In the genomic region with DNA sequence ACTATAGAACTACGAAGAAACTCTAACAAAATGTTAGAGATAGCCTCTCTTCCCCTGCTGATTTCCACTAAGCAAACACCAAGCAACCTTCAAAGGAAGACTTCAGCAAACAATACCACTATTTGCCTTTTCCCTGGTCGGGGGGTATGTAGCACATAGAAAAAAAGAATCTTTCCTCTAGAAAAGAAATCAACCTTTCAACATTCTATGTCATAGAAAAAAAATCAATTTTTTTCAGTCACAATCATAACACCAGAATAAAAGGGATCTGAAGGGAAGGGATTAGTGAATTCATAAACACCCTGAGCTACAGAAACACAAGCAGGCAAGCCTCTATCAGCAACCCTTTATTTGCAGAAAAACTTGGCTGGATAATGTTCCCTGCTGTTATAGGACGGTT, we compare ENCODE assay signal across 1 cellular context.
TF ChIP-seq lines count a peak whose summit lies in the region.

No MANE protein-coding gene starts in this region.

TF ChIP-seq in HepG2, 621 proteins besides CTCF, POLR2A, EP300 and RAD21 (continued from another document and continues in another):
- TF ChIP-seq FOXP4 (CRISPR knock-in tag; IDR thresholded peaks at IDR 0.05) (peak; percentile 81), ELF3 (CRISPR knock-in tag; IDR thresholded peaks at IDR 0.05) (peak; percentile 66), RERE (CRISPR knock-in tag; IDR thresholded peaks at IDR 0.05; ENCODE audit: low read depth) (peak; percentile 68; the same call in 1 of the 2 replicates), ZNF12 (CRISPR knock-in tag; IDR thresholded peaks at IDR 0.05) (no peak), DMAP1 (CRISPR knock-in tag; IDR thresholded peaks at IDR 0.05) (peak; percentile 36; the same call in 1 of the 2 replicates), HDAC1 (CRISPR knock-in tag; IDR thresholded peaks at IDR 0.05) (peak; percentile 84), ETV5 (CRISPR knock-in tag; IDR thresholded peaks at IDR 0.05; ENCODE audit: borderline replicate concordance) (peak; percentile 47; the same call in 1 of the 2 replicates), KDM6A (CRISPR knock-in tag; IDR thresholded peaks at IDR 0.05; ENCODE audit: low read depth) (peak; percentile 72), HNF4A (CRISPR knock-in tag; IDR thresholded peaks at IDR 0.05) (peak; percentile 77), ZNF816 (CRISPR knock-in tag; IDR thresholded peaks at IDR 0.05; ENCODE audit: borderline replicate concordance) (peak; percentile 69; the same call in 1 of the 2 replicates), TCF7L2 (IDR thresholded peaks at IDR 0.05; ENCODE audit: low read depth, low read length) (peak; percentile 67; the same call in 1 of the 2 replicates), ZNF792 (CRISPR knock-in tag; IDR thresholded peaks at IDR 0.05) (peak; percentile 77; the same call in 1 of the 2 replicates), YEATS4 (CRISPR knock-in tag; IDR thresholded peaks at IDR 0.05; ENCODE audit: borderline replicate concordance) (no peak; the same call in 1 of the 2 replicates), SOX6 (IDR thresholded peaks at IDR 0.05) (no peak), SOX6 (CRISPR knock-in tag; IDR thresholded peaks at IDR 0.05) (peak; percentile 94), FOXJ3 (CRISPR knock-in tag; IDR thresholded peaks at IDR 0.05; ENCODE audit: borderline replicate concordance) (peak; percentile 79; the same call in 1 of the 2 replicates), BATF2 (CRISPR knock-in tag; IDR thresholded peaks at IDR 0.05) (no peak), DPF2 (CRISPR knock-in tag; IDR thresholded peaks at IDR 0.05; ENCODE audit: borderline replicate concordance, low read depth) (peak; percentile 59; the same call in 1 of the 2 replicates), HNF1A (IDR thresholded peaks at IDR 0.05; ENCODE audit: low read depth) (peak; percentile 41; the same call in 1 of the 2 replicates), HNF1A (CRISPR knock-in tag; IDR thresholded peaks at IDR 0.05; ENCODE audit: borderline replicate concordance) (peak; percentile 30; the same call in 1 of the 2 replicates), SKI (IDR thresholded peaks at IDR 0.05; ENCODE audit: partially characterized antibody) (peak; percentile 51), SIX4 (CRISPR knock-in tag; IDR thresholded peaks at IDR 0.05) (peak; percentile 55; the same call in 1 of the 2 replicates), TBX2 (CRISPR knock-in tag; IDR thresholded peaks at IDR 0.05; ENCODE audit: borderline replicate concordance) (peak; percentile 61), ATF1 (CRISPR knock-in tag; IDR thresholded peaks at IDR 0.05) (peak; percentile 64), NKX3-1 (CRISPR knock-in tag; IDR thresholded peaks at IDR 0.05) (peak; percentile 19; the same call in 1 of the 2 replicates), RCOR2 (CRISPR knock-in tag; IDR thresholded peaks at IDR 0.05) (peak; percentile 68), ZNF614 (CRISPR knock-in tag; IDR thresholded peaks at IDR 0.05; ENCODE audit: borderline replicate concordance) (peak; percentile 29; the same call in 1 of the 2 replicates), TEAD3 (CRISPR knock-in tag; optimal IDR thresholded peaks at IDR 0.05; ENCODE audit: borderline replicate concordance) (peak; percentile 78), HHEX (CRISPR knock-in tag; IDR thresholded peaks at IDR 0.05) (0 out of 2 replicates have a peak, but pooled peaks have one; percentile 57), RXRB (CRISPR knock-in tag; IDR thresholded peaks at IDR 0.05; ENCODE audit: borderline replicate concordance) (peak; percentile 74), ATF7-NPFF (CRISPR knock-in tag; IDR thresholded peaks at IDR 0.05; ENCODE audit: low read depth) (no peak)
- TF ChIP-seq, protein P1, sequence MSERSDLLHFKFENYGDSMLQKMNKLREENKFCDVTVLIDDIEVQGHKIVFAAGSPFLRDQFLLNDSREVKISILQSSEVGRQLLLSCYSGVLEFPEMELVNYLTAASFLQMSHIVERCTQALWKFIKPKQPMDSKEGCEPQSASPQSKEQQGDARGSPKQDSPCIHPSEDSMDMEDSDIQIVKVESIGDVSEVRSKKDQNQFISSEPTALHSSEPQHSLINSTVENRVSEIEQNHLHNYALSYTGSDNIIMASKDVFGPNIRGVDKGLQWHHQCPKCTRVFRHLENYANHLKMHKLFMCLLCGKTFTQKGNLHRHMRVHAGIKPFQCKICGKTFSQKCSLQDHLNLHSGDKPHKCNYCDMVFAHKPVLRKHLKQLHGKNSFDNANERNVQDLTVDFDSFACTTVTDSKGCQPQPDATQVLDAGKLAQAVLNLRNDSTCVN (CRISPR knock-in tag; IDR thresholded peaks at IDR 0.05; ENCODE audit: borderline replicate concordance), result peak; percentile 98
- TF ChIP-seq, protein P2, sequence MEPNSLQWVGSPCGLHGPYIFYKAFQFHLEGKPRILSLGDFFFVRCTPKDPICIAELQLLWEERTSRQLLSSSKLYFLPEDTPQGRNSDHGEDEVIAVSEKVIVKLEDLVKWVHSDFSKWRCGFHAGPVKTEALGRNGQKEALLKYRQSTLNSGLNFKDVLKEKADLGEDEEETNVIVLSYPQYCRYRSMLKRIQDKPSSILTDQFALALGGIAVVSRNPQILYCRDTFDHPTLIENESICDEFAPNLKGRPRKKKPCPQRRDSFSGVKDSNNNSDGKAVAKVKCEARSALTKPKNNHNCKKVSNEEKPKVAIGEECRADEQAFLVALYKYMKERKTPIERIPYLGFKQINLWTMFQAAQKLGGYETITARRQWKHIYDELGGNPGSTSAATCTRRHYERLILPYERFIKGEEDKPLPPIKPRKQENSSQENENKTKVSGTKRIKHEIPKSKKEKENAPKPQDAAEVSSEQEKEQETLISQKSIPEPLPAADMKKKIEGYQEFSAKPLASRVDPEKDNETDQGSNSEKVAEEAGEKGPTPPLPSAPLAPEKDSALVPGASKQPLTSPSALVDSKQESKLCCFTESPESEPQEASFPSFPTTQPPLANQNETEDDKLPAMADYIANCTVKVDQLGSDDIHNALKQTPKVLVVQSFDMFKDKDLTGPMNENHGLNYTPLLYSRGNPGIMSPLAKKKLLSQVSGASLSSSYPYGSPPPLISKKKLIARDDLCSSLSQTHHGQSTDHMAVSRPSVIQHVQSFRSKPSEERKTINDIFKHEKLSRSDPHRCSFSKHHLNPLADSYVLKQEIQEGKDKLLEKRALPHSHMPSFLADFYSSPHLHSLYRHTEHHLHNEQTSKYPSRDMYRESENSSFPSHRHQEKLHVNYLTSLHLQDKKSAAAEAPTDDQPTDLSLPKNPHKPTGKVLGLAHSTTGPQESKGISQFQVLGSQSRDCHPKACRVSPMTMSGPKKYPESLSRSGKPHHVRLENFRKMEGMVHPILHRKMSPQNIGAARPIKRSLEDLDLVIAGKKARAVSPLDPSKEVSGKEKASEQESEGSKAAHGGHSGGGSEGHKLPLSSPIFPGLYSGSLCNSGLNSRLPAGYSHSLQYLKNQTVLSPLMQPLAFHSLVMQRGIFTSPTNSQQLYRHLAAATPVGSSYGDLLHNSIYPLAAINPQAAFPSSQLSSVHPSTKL (CRISPR knock-in tag; IDR thresholded peaks at IDR 0.05), result peak; percentile 96
- TF ChIP-seq, protein P3, sequence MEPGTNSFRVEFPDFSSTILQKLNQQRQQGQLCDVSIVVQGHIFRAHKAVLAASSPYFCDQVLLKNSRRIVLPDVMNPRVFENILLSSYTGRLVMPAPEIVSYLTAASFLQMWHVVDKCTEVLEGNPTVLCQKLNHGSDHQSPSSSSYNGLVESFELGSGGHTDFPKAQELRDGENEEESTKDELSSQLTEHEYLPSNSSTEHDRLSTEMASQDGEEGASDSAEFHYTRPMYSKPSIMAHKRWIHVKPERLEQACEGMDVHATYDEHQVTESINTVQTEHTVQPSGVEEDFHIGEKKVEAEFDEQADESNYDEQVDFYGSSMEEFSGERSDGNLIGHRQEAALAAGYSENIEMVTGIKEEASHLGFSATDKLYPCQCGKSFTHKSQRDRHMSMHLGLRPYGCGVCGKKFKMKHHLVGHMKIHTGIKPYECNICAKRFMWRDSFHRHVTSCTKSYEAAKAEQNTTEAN (CRISPR knock-in tag; conservative IDR thresholded peaks at IDR 0.05), result peak; percentile 55; the same call in 1 of the 2 replicates
- TF ChIP-seq, protein P4, sequence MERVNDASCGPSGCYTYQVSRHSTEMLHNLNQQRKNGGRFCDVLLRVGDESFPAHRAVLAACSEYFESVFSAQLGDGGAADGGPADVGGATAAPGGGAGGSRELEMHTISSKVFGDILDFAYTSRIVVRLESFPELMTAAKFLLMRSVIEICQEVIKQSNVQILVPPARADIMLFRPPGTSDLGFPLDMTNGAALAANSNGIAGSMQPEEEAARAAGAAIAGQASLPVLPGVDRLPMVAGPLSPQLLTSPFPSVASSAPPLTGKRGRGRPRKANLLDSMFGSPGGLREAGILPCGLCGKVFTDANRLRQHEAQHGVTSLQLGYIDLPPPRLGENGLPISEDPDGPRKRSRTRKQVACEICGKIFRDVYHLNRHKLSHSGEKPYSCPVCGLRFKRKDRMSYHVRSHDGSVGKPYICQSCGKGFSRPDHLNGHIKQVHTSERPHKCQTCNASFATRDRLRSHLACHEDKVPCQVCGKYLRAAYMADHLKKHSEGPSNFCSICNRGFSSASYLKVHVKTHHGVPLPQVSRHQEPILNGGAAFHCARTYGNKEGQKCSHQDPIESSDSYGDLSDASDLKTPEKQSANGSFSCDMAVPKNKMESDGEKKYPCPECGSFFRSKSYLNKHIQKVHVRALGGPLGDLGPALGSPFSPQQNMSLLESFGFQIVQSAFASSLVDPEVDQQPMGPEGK (CRISPR knock-in tag; IDR thresholded peaks at IDR 0.05), result peak; percentile 93
